ENCODE assay signal across 1 cellular context in the genomic region with DNA sequence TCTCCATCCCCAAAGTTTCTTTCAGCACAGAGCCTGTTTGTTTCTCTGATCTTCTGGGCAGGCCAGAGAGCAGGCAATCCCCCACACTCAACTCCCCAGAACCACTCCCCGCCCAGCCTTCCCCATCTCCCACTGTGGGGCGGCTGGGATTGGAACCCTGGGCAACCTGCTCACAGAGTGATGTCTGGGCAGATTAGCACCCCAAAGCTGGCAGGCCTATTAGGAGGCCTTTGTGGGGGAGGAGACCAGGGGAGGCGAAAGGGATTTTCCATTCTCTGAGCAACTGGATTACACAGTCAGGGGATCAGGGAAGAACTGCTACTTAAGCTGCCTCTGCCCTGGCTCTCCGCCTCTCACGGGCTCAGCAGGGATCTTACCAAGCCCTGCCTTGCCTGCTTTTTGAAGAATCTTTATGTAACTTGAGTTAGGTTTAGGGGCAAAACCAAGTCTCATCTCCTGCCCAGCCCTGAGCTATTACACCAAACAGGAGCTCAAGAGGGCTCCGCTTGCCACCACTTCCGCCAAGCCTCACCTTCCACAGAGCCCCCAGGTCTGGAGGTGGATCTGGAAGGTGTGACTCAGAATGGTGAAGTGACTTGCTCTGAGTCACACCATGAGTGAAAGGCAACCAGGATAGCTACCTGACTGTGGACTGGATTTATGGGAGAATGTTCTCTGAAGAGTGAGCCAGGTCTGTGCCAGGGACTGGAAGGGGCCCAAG.
TF ChIP-seq lines count a peak whose summit lies in the region.

No MANE protein-coding gene starts in this region.

TF ChIP-seq in GM12878, 131 proteins besides CTCF, POLR2A, EP300 and RAD21 (continued from another document):
- TF ChIP-seq, protein P1, sequence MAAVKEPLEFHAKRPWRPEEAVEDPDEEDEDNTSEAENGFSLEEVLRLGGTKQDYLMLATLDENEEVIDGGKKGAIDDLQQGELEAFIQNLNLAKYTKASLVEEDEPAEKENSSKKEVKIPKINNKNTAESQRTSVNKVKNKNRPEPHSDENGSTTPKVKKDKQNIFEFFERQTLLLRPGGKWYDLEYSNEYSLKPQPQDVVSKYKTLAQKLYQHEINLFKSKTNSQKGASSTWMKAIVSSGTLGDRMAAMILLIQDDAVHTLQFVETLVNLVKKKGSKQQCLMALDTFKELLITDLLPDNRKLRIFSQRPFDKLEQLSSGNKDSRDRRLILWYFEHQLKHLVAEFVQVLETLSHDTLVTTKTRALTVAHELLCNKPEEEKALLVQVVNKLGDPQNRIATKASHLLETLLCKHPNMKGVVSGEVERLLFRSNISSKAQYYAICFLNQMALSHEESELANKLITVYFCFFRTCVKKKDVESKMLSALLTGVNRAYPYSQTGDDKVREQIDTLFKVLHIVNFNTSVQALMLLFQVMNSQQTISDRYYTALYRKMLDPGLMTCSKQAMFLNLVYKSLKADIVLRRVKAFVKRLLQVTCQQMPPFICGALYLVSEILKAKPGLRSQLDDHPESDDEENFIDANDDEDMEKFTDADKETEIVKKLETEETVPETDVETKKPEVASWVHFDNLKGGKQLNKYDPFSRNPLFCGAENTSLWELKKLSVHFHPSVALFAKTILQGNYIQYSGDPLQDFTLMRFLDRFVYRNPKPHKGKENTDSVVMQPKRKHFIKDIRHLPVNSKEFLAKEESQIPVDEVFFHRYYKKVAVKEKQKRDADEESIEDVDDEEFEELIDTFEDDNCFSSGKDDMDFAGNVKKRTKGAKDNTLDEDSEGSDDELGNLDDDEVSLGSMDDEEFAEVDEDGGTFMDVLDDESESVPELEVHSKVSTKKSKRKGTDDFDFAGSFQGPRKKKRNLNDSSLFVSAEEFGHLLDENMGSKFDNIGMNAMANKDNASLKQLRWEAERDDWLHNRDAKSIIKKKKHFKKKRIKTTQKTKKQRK (IDR thresholded peaks at IDR 0.05; ENCODE audit: low read depth, low read length), result no peak
- no peak for TF ChIP-seq TCF12 (IDR thresholded peaks at IDR 0.05; ENCODE audit: low read depth, low read length)
- TF ChIP-seq SIX5 (IDR thresholded peaks at IDR 0.05; ENCODE audit: low read depth, low read length, severe bottlenecking), result no peak
- no peak for TF ChIP-seq BACH1 (IDR thresholded peaks at IDR 0.05; ENCODE audit: borderline replicate concordance)
- TF ChIP-seq RUNX3 (IDR thresholded peaks at IDR 0.05; ENCODE audit: low read length), result no peak
- no peak for TF ChIP-seq POU2F2 (IDR thresholded peaks at IDR 0.05; ENCODE audit: borderline replicate concordance, low read depth, low read length)
- TF ChIP-seq PAX5 (IDR thresholded peaks at IDR 0.05; ENCODE audit: borderline replicate concordance, low read depth, low read length), result no peak
- no peak for TF ChIP-seq TCF3 (IDR thresholded peaks at IDR 0.05; ENCODE audit: borderline replicate concordance, insufficient read depth, low read depth, low read length)
- no peak for TF ChIP-seq MTA2 (IDR thresholded peaks at IDR 0.05; ENCODE audit: low read depth)
- TF ChIP-seq RB1 (IDR thresholded peaks at IDR 0.05; ENCODE audit: borderline replicate concordance), result no peak
